1 cellular context compared by ENCODE assay signal in the genomic region with DNA sequence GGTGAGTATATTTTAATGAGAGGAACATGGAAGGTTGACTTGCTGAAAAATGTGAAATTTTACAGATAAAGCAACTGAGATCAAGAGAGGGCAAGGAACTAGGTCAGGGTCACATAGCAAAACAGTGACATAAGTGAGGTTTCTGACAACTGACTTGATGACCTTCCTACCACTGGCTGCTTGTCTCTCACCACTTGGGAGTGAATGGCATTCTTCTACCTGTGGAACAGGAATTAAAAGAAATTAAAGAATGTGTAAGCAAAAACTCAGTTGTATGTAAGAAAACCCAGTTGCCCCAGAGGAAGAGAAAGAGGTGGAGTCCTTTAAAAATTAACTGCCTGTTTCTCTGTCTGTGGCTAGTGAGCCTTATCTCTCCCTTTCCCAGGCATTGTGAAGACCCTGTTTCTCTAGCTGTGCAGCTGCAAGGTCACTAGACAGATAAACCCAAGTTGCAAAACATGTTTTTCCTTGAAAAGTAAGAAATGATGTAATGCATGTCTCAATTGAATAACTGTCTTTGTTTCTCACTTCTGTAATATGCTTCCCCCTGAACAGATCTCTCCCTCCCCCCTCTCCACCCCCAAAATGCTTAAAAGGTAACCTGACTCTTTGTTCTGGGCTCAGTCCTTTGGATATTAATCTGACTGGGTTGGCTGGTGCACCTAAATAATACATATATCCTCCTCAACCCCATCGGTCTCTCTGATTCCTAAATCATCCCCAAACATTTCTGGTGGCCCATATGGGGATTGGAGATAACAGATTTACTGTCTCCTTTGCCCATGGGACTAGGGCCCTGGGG.
A peak's percentile ranks its signal among the peaks of the same experiment; 100 is the strongest.
TF ChIP-seq lines count a peak whose summit lies in the region.

No MANE protein-coding gene starts in this region.

TF ChIP-seq in K562, 482 proteins besides CTCF, POLR2A, EP300 and RAD21 (continued from another document and continues in another):
- peak; percentile 5 for TF ChIP-seq KDM5B (IDR thresholded peaks at IDR 0.05; ENCODE audit: insufficient replicate concordance, low read depth, low read length)
- no peak for TF ChIP-seq MAFF (IDR thresholded peaks at IDR 0.05; ENCODE audit: low read length)
- TF ChIP-seq, protein P1, sequence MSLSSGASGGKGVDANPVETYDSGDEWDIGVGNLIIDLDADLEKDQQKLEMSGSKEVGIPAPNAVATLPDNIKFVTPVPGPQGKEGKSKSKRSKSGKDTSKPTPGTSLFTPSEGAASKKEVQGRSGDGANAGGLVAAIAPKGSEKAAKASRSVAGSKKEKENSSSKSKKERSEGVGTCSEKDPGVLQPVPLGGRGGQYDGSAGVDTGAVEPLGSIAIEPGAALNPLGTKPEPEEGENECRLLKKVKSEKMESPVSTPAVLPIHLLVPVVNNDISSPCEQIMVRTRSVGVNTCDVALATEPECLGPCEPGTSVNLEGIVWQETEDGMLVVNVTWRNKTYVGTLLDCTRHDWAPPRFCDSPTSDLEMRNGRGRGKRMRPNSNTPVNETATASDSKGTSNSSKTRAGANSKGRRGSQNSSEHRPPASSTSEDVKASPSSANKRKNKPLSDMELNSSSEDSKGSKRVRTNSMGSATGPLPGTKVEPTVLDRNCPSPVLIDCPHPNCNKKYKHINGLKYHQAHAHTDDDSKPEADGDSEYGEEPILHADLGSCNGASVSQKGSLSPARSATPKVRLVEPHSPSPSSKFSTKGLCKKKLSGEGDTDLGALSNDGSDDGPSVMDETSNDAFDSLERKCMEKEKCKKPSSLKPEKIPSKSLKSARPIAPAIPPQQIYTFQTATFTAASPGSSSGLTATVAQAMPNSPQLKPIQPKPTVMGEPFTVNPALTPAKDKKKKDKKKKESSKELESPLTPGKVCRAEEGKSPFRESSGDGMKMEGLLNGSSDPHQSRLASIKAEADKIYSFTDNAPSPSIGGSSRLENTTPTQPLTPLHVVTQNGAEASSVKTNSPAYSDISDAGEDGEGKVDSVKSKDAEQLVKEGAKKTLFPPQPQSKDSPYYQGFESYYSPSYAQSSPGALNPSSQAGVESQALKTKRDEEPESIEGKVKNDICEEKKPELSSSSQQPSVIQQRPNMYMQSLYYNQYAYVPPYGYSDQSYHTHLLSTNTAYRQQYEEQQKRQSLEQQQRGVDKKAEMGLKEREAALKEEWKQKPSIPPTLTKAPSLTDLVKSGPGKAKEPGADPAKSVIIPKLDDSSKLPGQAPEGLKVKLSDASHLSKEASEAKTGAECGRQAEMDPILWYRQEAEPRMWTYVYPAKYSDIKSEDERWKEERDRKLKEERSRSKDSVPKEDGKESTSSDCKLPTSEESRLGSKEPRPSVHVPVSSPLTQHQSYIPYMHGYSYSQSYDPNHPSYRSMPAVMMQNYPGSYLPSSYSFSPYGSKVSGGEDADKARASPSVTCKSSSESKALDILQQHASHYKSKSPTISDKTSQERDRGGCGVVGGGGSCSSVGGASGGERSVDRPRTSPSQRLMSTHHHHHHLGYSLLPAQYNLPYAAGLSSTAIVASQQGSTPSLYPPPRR (CRISPR knock-in tag; IDR thresholded peaks at IDR 0.05; ENCODE audit: borderline replicate concordance) = peak; percentile 84; the same call in 1 of the 2 replicates
- TF ChIP-seq KLF6 (CRISPR knock-in tag; IDR thresholded peaks at IDR 0.05; ENCODE audit: borderline replicate concordance) = no peak; the same call in 1 of the 2 replicates
- TF ChIP-seq, protein P2, sequence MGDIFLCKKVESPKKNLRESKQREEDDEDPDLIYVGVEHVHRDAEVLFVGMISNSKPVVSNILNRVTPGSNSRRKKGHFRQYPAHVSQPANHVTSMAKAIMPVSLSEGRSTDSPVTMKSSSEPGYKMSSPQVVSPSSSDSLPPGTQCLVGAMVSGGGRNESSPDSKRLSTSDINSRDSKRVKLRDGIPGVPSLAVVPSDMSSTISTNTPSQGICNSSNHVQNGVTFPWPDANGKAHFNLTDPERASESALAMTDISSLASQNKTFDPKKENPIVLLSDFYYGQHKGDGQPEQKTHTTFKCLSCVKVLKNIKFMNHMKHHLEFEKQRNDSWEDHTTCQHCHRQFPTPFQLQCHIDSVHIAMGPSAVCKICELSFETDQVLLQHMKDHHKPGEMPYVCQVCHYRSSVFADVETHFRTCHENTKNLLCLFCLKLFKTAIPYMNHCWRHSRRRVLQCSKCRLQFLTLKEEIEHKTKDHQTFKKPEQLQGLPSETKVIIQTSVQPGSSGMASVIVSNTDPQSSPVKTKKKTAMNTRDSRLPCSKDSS (IDR thresholded peaks at IDR 0.05; ENCODE audit: low read depth, partially characterized antibody) = no peak
- TF ChIP-seq PTRF (tag; IDR thresholded peaks at IDR 0.05) = no peak
- no peak for TF ChIP-seq TCF7 (IDR thresholded peaks at IDR 0.05; ENCODE audit: borderline replicate concordance)
- TF ChIP-seq CREB1 (IDR thresholded peaks at IDR 0.05) = no peak
- no peak for TF ChIP-seq CREB1 (CRISPR knock-in tag; IDR thresholded peaks at IDR 0.05)
- TF ChIP-seq ZNF23 (CRISPR knock-in tag; IDR thresholded peaks at IDR 0.05) = no peak
- TF ChIP-seq ZNF384 (IDR thresholded peaks at IDR 0.05; ENCODE audit: low read depth, low read length) = no peak
- no peak for TF ChIP-seq RBBP5 (IDR thresholded peaks at IDR 0.05; ENCODE audit: borderline replicate concordance, insufficient read depth, low read length, poor library complexity, severe bottlenecking)
- TF ChIP-seq, protein P3, sequence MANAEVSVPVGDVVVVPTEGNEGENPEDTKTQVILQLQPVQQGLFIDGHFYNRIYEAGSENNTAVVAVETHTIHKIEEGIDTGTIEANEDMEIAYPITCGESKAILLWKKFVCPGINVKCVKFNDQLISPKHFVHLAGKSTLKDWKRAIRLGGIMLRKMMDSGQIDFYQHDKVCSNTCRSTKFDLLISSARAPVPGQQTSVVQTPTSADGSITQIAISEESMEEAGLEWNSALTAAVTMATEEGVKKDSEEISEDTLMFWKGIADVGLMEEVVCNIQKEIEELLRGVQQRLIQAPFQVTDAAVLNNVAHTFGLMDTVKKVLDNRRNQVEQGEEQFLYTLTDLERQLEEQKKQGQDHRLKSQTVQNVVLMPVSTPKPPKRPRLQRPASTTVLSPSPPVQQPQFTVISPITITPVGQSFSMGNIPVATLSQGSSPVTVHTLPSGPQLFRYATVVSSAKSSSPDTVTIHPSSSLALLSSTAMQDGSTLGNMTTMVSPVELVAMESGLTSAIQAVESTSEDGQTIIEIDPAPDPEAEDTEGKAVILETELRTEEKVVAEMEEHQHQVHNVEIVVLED (CRISPR knock-in tag; IDR thresholded peaks at IDR 0.05) = no peak
- no peak for TF ChIP-seq CBX8 (IDR thresholded peaks at IDR 0.05; ENCODE audit: borderline replicate concordance, extremely low read depth, low read depth, low read length, poor library complexity, severe bottlenecking)
- TF ChIP-seq PTBP1 (IDR thresholded peaks at IDR 0.05; ENCODE audit: low read depth, low read length) = no peak
- TF ChIP-seq ZNF274 (IDR thresholded peaks at IDR 0.05; ENCODE audit: borderline replicate concordance, low read depth, low read length) = no peak
- 0 out of 2 replicates have a peak, but pooled peaks have one; percentile 43 for TF ChIP-seq C11orf30 (IDR thresholded peaks at IDR 0.05; ENCODE audit: low read depth)
- TF ChIP-seq PYGO2 (tag; IDR thresholded peaks at IDR 0.05) = no peak
- TF ChIP-seq, protein P4, sequence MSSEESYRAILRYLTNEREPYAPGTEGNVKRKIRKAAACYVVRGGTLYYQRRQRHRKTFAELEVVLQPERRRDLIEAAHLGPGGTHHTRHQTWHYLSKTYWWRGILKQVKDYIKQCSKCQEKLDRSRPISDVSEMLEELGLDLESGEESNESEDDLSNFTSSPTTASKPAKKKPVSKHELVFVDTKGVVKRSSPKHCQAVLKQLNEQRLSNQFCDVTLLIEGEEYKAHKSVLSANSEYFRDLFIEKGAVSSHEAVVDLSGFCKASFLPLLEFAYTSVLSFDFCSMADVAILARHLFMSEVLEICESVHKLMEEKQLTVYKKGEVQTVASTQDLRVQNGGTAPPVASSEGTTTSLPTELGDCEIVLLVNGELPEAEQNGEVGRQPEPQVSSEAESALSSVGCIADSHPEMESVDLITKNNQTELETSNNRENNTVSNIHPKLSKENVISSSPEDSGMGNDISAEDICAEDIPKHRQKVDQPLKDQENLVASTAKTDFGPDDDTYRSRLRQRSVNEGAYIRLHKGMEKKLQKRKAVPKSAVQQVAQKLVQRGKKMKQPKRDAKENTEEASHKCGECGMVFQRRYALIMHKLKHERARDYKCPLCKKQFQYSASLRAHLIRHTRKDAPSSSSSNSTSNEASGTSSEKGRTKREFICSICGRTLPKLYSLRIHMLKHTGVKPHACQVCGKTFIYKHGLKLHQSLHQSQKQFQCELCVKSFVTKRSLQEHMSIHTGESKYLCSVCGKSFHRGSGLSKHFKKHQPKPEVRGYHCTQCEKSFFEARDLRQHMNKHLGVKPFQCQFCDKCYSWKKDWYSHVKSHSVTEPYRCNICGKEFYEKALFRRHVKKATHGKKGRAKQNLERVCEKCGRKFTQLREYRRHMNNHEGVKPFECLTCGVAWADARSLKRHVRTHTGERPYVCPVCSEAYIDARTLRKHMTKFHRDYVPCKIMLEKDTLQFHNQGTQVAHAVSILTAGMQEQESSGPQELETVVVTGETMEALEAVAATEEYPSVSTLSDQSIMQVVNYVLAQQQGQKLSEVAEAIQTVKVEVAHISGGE (CRISPR knock-in tag; IDR thresholded peaks at IDR 0.05) = no peak
- TF ChIP-seq NR4A1 (CRISPR knock-in tag; IDR thresholded peaks at IDR 0.05) = no peak
- TF ChIP-seq NR4A1 (tag; IDR thresholded peaks at IDR 0.05) = peak; percentile 26; the same call in 1 of the 2 replicates
- no peak for TF ChIP-seq ZKSCAN8 (CRISPR knock-in tag; IDR thresholded peaks at IDR 0.05)
- no peak for TF ChIP-seq ELF4 (CRISPR knock-in tag; IDR thresholded peaks at IDR 0.05)
- no peak for TF ChIP-seq POLR2G (IDR thresholded peaks at IDR 0.05; ENCODE audit: low read depth, low read length)
- TF ChIP-seq, protein P5, sequence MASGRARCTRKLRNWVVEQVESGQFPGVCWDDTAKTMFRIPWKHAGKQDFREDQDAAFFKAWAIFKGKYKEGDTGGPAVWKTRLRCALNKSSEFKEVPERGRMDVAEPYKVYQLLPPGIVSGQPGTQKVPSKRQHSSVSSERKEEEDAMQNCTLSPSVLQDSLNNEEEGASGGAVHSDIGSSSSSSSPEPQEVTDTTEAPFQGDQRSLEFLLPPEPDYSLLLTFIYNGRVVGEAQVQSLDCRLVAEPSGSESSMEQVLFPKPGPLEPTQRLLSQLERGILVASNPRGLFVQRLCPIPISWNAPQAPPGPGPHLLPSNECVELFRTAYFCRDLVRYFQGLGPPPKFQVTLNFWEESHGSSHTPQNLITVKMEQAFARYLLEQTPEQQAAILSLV (tag; IDR thresholded peaks at IDR 0.05) = peak; percentile 34; the same call in 1 of the 2 replicates
- no peak for TF ChIP-seq HNRNPLL (IDR thresholded peaks at IDR 0.05; ENCODE audit: low read depth, low read length, poor library complexity, severe bottlenecking)
- TF ChIP-seq, protein P6, sequence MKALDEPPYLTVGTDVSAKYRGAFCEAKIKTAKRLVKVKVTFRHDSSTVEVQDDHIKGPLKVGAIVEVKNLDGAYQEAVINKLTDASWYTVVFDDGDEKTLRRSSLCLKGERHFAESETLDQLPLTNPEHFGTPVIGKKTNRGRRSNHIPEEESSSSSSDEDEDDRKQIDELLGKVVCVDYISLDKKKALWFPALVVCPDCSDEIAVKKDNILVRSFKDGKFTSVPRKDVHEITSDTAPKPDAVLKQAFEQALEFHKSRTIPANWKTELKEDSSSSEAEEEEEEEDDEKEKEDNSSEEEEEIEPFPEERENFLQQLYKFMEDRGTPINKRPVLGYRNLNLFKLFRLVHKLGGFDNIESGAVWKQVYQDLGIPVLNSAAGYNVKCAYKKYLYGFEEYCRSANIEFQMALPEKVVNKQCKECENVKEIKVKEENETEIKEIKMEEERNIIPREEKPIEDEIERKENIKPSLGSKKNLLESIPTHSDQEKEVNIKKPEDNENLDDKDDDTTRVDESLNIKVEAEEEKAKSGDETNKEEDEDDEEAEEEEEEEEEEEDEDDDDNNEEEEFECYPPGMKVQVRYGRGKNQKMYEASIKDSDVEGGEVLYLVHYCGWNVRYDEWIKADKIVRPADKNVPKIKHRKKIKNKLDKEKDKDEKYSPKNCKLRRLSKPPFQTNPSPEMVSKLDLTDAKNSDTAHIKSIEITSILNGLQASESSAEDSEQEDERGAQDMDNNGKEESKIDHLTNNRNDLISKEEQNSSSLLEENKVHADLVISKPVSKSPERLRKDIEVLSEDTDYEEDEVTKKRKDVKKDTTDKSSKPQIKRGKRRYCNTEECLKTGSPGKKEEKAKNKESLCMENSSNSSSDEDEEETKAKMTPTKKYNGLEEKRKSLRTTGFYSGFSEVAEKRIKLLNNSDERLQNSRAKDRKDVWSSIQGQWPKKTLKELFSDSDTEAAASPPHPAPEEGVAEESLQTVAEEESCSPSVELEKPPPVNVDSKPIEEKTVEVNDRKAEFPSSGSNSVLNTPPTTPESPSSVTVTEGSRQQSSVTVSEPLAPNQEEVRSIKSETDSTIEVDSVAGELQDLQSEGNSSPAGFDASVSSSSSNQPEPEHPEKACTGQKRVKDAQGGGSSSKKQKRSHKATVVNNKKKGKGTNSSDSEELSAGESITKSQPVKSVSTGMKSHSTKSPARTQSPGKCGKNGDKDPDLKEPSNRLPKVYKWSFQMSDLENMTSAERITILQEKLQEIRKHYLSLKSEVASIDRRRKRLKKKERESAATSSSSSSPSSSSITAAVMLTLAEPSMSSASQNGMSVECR (CRISPR knock-in tag; IDR thresholded peaks at IDR 0.05) = no peak
- TF ChIP-seq NCOA2 (IDR thresholded peaks at IDR 0.05; ENCODE audit: partially characterized antibody in 2 of 2) = peak; percentile 72 to 74
- no peak for TF ChIP-seq BMI1 (IDR thresholded peaks at IDR 0.05; ENCODE audit: low read length)
- TF ChIP-seq SLC30A9 (CRISPR knock-in tag; IDR thresholded peaks at IDR 0.05) = no peak
- TF ChIP-seq EHMT2 (IDR thresholded peaks at IDR 0.05) = no peak
- no peak for TF ChIP-seq HCFC1 (IDR thresholded peaks at IDR 0.05; ENCODE audit: low read depth, low read length)
- TF ChIP-seq NFATC3 (IDR thresholded peaks at IDR 0.05) = no peak
- no peak for TF ChIP-seq SRSF9 (IDR thresholded peaks at IDR 0.05; ENCODE audit: borderline replicate concordance, low read depth, low read length)
- peak; percentile 20; the same call in 1 of the 2 replicates for TF ChIP-seq GTF2E2 (tag; IDR thresholded peaks at IDR 0.05)
- no peak for TF ChIP-seq ZNF133 (CRISPR knock-in tag; IDR thresholded peaks at IDR 0.05)
